ENCODE assay signal across 14 cellular contexts in genomic region chr10:101007915-101008822, GRCh38. TPM values are rescaled to one million over a fixed set of nuclear protein-coding genes. Genes with fewer than 3 reads are reported as not detected.
DNase-seq lines count a peak whose midpoint lies in the region; ATAC-seq, FAIRE-seq and TF ChIP-seq lines count a peak whose summit lies in the region.
"Had no signal": no experiment of that assay in that cellular context is flagged by ENCODE, and none has a peak within 500 bp of the region (broad histone marks: within the 10 kb centered on the region; RNA-seq: fewer than 3 reads in every experiment).

No MANE protein-coding gene starts in this region.

- DNase-seq in HepG2 (ENCODE audit: low spot score): no peak
- no peak for DNase-seq in right lobe of liver
- DNase-seq in esophagus muscularis mucosa (ENCODE audit: extremely low spot score): no peak
- DNase-seq in nucleus accumbens (lab: John Stamatoyannopoulos, UW): peak in 41 of 56 donors; percentile 20 to 81 (median 59)
- DNase-seq in AML-193 (lab: John Stamatoyannopoulos, UW): no peak
- no peak for DNase-seq in glomerular visceral epithelial cell (ENCODE audit: extremely low spot score)
- DNase-seq: activated CD4-positive, alpha-beta T cell treated with anti-CD3 and anti-CD28 coated beads for 48 hours; activated T-cell treated with anti-CD3 and anti-CD28 coated beads, Interleukin-2, amount 50 U/mL, for 72 hours; naive thymus-derived CD4-positive, alpha-beta T cell; PC-9 had no signal

- peaks cover 14 to 33% of the 10 kb centered on the region in 2 experiments; a peak in 4 of 5 replicates for H3K36me3 ChIP-seq in HepG2 (replicated peaks in 1 of 2; ENCODE audit: control insufficient read depth in 1 of 2, insufficient read depth in 2 of 2, low read length in 2 of 2)
- H3K36me3 ChIP-seq in right lobe of liver: no peaks in the 10 kb centered on the region
- peaks cover 16 to 44% (median 42%) of the 10 kb centered on the region in 4 donors for H3K36me3 ChIP-seq in esophagus muscularis mucosa

- no peak overlapping the region for H3K4me3 ChIP-seq in HepG2 (replicated peaks in 1 of 3; ENCODE audit: insufficient read depth in 1 of 3, low read depth in 2 of 3, low read length in 3 of 3)
- no peak overlapping the region for H3K4me3 ChIP-seq in right lobe of liver
- no peak overlapping the region for H3K4me3 ChIP-seq in esophagus muscularis mucosa
- H3K4me3 ChIP-seq: PC-9, skin epidermis had no signal

- FAIRE-seq in HepG2 (lab: Jason Lieb, UNC): no peak
- FAIRE-seq: kidney had no signal

- H4K20me1 ChIP-seq in HepG2 (ENCODE audit: insufficient read depth, low read length): no peaks in the 10 kb centered on the region

- peak overlapping the region; percentile 73 for H3K27ac ChIP-seq in HepG2 (ENCODE audit: extremely low read length, insufficient read depth, low read length)
- H3K27ac ChIP-seq in right lobe of liver: no peak overlapping the region
- H3K27ac ChIP-seq in esophagus muscularis mucosa (replicated peaks in 1 of 4): peak overlapping the region; percentile 22 to 100 (median 60)
- H3K27ac ChIP-seq: PC-9 had no signal

- no peak overlapping the region for H2AFZ ChIP-seq in HepG2 (ENCODE audit: low read length)
- H2AFZ ChIP-seq: PC-9 had no signal

- H3K27me3 ChIP-seq in HepG2 (ENCODE audit: control insufficient read depth in 1 of 2, insufficient read depth in 2 of 2, low read length in 2 of 2) (no peaks in the 10 kb centered on the region), right lobe of liver (no peaks in the 10 kb centered on the region), esophagus muscularis mucosa (no peaks in the 10 kb centered on the region)

- TF ChIP-seq CTCF in HepG2 (CRISPR knock-in tag; IDR thresholded peaks at IDR 0.05) (no peak), right lobe of liver (IDR thresholded peaks at IDR 0.05) (no peak), esophagus muscularis mucosa (IDR thresholded peaks at IDR 0.05) (no peak)

- H3K9ac ChIP-seq in HepG2 (ENCODE audit: insufficient read depth, low read depth, low read length): 0 out of 2 replicates have a peak overlapping the region, but pooled peaks have one; percentile 43

- intact Hi-C loops in HepG2 (cut with micrococcal nuclease; ENCODE audit: unreplicated experiment): no loop called here
- intact Hi-C loops in right lobe of liver (cut with DNase I): loop anchor here in 1 of 2 donors (10.0 kb wide), 1 partner anchor 343 kb away; no protein-coding TSS in a partner anchor
- intact Hi-C loops in esophagus muscularis mucosa (cut with DNase I): no loop called here

- peaks cover 62% of the 10 kb centered on the region for H3K4me1 ChIP-seq in HepG2 (ENCODE audit: insufficient read depth, low read length)
- H3K4me1 ChIP-seq in right lobe of liver: peaks cover 0 to 5% (median 0%) of the 10 kb centered on the region in 4 donors
- peaks cover 48 to 77% (median 64%) of the 10 kb centered on the region in 4 donors for H3K4me1 ChIP-seq in esophagus muscularis mucosa

- CTCF ChIA-PET in HepG2 (lab: Yijun Ruan, JAX; ENCODE audit: low intra/inter-chr PET ratio, low total read pairs): no interaction called here

- WGBS in HepG2 (ENCODE audit: low lambda C conversion rate): 78% methylated on average over 8 of the region's 13 CpGs
- WGBS in right lobe of liver (ENCODE audit: insufficient coverage, low coverage, low lambda C conversion rate, missing lambda C conversion rate): 46% methylated on average over 6 of the region's 13 CpGs
- 65% methylated on average over 11 of the region's 13 CpGs for WGBS in esophagus muscularis mucosa

- TF ChIP-seq RAD21 in HepG2 (CRISPR knock-in tag; IDR thresholded peaks at IDR 0.05): no peak

- TF ChIP-seq EP300 in HepG2 (IDR thresholded peaks at IDR 0.05; ENCODE audit: low read depth in 2 of 2, low read length in 2 of 2) (no peak), HepG2 (CRISPR knock-in tag; IDR thresholded peaks at IDR 0.05; ENCODE audit: borderline replicate concordance) (no peak), esophagus muscularis mucosa (IDR thresholded peaks at IDR 0.05) (no peak)

- in situ Hi-C loops in HepG2 (cut with HindIII; ENCODE audit: extremely low pct_ligation_motif_present, low pct_unique_long_range_greater_than_20kb): no loop called here

- no peaks in the 10 kb centered on the region for H3K9me3 ChIP-seq in HepG2 (ENCODE audit: low read length)
- H3K9me3 ChIP-seq in right lobe of liver: no peaks in the 10 kb centered on the region
- no peaks in the 10 kb centered on the region for H3K9me3 ChIP-seq in esophagus muscularis mucosa

- POLR2A ChIA-PET in HepG2 (lab: Yijun Ruan, JAX): interaction anchor here (0.8 to 7.1 kb wide), 3 partner anchors 9 to 23 kb away, joined by 3 to 124 read pairs (median 3); partner anchors contain the start of genes LZTS2, MRPL43 and TWNK

- BruUV-seq in HepG2 (replicated peaks; lab: Mats Ljungman, UMichigan): no TSS peak

- no peak for ATAC-seq in HepG2
- ATAC-seq in right lobe of liver: no peak
- ATAC-seq in HG02885 (IDR thresholded peaks at IDR 0.05; ENCODE audit: poor library complexity, unreplicated experiment): no peak
- ATAC-seq in HG03175 (IDR thresholded peaks at IDR 0.05; ENCODE audit: unreplicated experiment): no peak
- ATAC-seq: activated T-cell treated with anti-CD3 and anti-CD28 coated beads, Interleukin-2, amount 50 U/mL, for 72 hours; naive thymus-derived CD4-positive, alpha-beta T cell had no signal

- peak overlapping the region; percentile 61; the same call in 1 of the 2 replicates for H3K4me2 ChIP-seq in HepG2 (ENCODE audit: low read depth, low read length)
- H3K4me2 ChIP-seq: PC-9 had no signal

- peaks cover 2% of the 10 kb centered on the region for H3K79me2 ChIP-seq in HepG2 (ENCODE audit: insufficient read depth, low read length)

- TF ChIP-seq POLR2A in HepG2 (IDR thresholded peaks at IDR 0.05; ENCODE audit: insufficient read depth in 1 of 2, low read depth in 2 of 2, low read length in 2 of 2) (peak in 1 of 2 experiments; percentile 16; a peak in 1 of 4 replicates), right lobe of liver (IDR thresholded peaks at IDR 0.05) (no peak), esophagus muscularis mucosa (IDR thresholded peaks at IDR 0.05; ENCODE audit: low read depth) (no peak)

RNA-seq across cellular contexts. Expression of gene LZTS2, which starts 8.6 kb away (rescaled TPM):
- total RNA-seq in HepG2 (2016; rRNA removed; fragmentation: Illumina TruSeq; extraction: Trizol) (60.7 and 65.6 TPM in 2 replicates), right lobe of liver (10 to 100 TPM in 3 of 6 experiments, 1 to 10 TPM in 3; 5.6 to 17.5 (median 11.0) TPM), esophagus muscularis mucosa (100 to 1,000 TPM in 3 of 4 donors, 10 to 100 TPM in 1; 90.5 to 209 (median 162) TPM)
- 18.8 and 19.1 TPM in 2 replicates for total RNA-seq in HepG2 (2016; cell fraction: cytosol; rRNA removed; fragmentation: Illumina TruSeq; extraction: Trizol; ENCODE audit: low read depth)
- 46.9 and 70.8 TPM in 2 replicates for total RNA-seq in HepG2 (2016; cell fraction: insoluble cytoplasmic fraction; rRNA removed; fragmentation: Illumina TruSeq; extraction: Trizol)
- 50.4 and 56.7 TPM in 2 replicates for total RNA-seq in HepG2 (2016; cell fraction: membrane; rRNA removed; fragmentation: Illumina TruSeq; extraction: Trizol)
- total RNA-seq in HepG2 (2016; cell fraction: nucleus; rRNA removed; fragmentation: Illumina TruSeq; extraction: Trizol): 40.4 and 47.3 TPM in 2 replicates
- 43.6 and 59.7 TPM in 2 replicates for polyA plus RNA-seq in HepG2 (2011; rRNA removed)
- 25.3 and 50.1 TPM in 2 replicates for polyA plus RNA-seq in HepG2 (2011; cell fraction: cytosol; rRNA removed)
- polyA plus RNA-seq in HepG2 (2011; cell fraction: nucleus; rRNA removed): 161 and 196 TPM in 2 replicates
- polyA plus RNA-seq in HepG2 (2012): 24.4 and 29.3 TPM in 2 replicates
- 14.3 and 15.4 TPM in 2 replicates for polyA plus RNA-seq in HepG2 (2016; cell fraction: cytosol; fragmentation: Illumina TruSeq; extraction: Trizol; ENCODE audit: low read depth)
- 44.9 and 56.6 TPM in 2 replicates for polyA plus RNA-seq in HepG2 (2016; cell fraction: insoluble cytoplasmic fraction; fragmentation: Illumina TruSeq; extraction: Trizol; ENCODE audit: low read depth)
- polyA plus RNA-seq in HepG2 (2016; cell fraction: membrane; fragmentation: Illumina TruSeq; extraction: Trizol; ENCODE audit: low read depth): 34.1 and 38.8 TPM in 2 replicates
- 112 and 124 TPM in 2 replicates for polyA plus RNA-seq in HepG2 (2016; cell fraction: nucleus; fragmentation: Illumina TruSeq; extraction: Trizol; ENCODE audit: insufficient read depth, low read depth)
- 19.0 and 76.7 TPM in 2 replicates for polyA minus RNA-seq in HepG2 (2011; rRNA and poly(A)+ RNA removed; ENCODE audit: low replicate concordance)
- 27.9 and 32.8 TPM in 2 replicates for polyA minus RNA-seq in HepG2 (2011; cell fraction: cytosol; rRNA and poly(A)+ RNA removed)
- polyA minus RNA-seq in HepG2 (2011; cell fraction: nucleus; rRNA and poly(A)+ RNA removed): 19.3 and 19.8 TPM in 2 replicates

RNA-seq across cellular contexts. Expression of gene TWNK, which starts 20.8 kb away (rescaled TPM):
- total RNA-seq in HepG2 (2016; rRNA removed; fragmentation: Illumina TruSeq; extraction: Trizol) (16.5 and 21.9 TPM in 2 replicates), right lobe of liver (1 to 10 TPM; 2.9 to 8.4 (median 4.6) TPM), esophagus muscularis mucosa (10 to 100 TPM in 2 of 4 donors, 1 to 10 TPM in 2; 3.7 to 11.1 (median 9.0) TPM)
- total RNA-seq in HepG2 (2016; cell fraction: cytosol; rRNA removed; fragmentation: Illumina TruSeq; extraction: Trizol; ENCODE audit: low read depth): 3.7 and 4.5 TPM in 2 replicates
- total RNA-seq in HepG2 (2016; cell fraction: insoluble cytoplasmic fraction; rRNA removed; fragmentation: Illumina TruSeq; extraction: Trizol): 18.6 and 19.4 TPM in 2 replicates
- total RNA-seq in HepG2 (2016; cell fraction: membrane; rRNA removed; fragmentation: Illumina TruSeq; extraction: Trizol): 11.4 and 11.5 TPM in 2 replicates
- 13.4 and 14.8 TPM in 2 replicates for total RNA-seq in HepG2 (2016; cell fraction: nucleus; rRNA removed; fragmentation: Illumina TruSeq; extraction: Trizol)
- 10.7 and 14.1 TPM in 2 replicates for polyA plus RNA-seq in HepG2 (2011; rRNA removed)
- polyA plus RNA-seq in HepG2 (2011; cell fraction: cytosol; rRNA removed): 10.2 and 12.5 TPM in 2 replicates
- polyA plus RNA-seq in HepG2 (2011; cell fraction: nucleus; rRNA removed): 17.6 and 19.3 TPM in 2 replicates
- polyA plus RNA-seq in HepG2 (2012): 16.5 and 20.2 TPM in 2 replicates
- polyA plus RNA-seq in HepG2 (2016; cell fraction: cytosol; fragmentation: Illumina TruSeq; extraction: Trizol; ENCODE audit: low read depth): 2.6 and 3.0 TPM in 2 replicates
- polyA plus RNA-seq in HepG2 (2016; cell fraction: insoluble cytoplasmic fraction; fragmentation: Illumina TruSeq; extraction: Trizol; ENCODE audit: low read depth): 22.1 and 23.7 TPM in 2 replicates
- 8.2 and 8.4 TPM in 2 replicates for polyA plus RNA-seq in HepG2 (2016; cell fraction: membrane; fragmentation: Illumina TruSeq; extraction: Trizol; ENCODE audit: low read depth)
- polyA plus RNA-seq in HepG2 (2016; cell fraction: nucleus; fragmentation: Illumina TruSeq; extraction: Trizol; ENCODE audit: insufficient read depth, low read depth): 39.8 and 46.5 TPM in 2 replicates
- 12.7 and 32.5 TPM in 2 replicates for polyA minus RNA-seq in HepG2 (2011; rRNA and poly(A)+ RNA removed; ENCODE audit: low replicate concordance)
- 4.7 and 5.5 TPM in 2 replicates for polyA minus RNA-seq in HepG2 (2011; cell fraction: cytosol; rRNA and poly(A)+ RNA removed)
- 14.2 and 14.9 TPM in 2 replicates for polyA minus RNA-seq in HepG2 (2011; cell fraction: nucleus; rRNA and poly(A)+ RNA removed)

RNA-seq across cellular contexts. Expression of gene MRPL43, which starts 20.9 kb away (rescaled TPM):
- 68.8 and 71.0 TPM in 2 replicates for total RNA-seq in HepG2 (2016; rRNA removed; fragmentation: Illumina TruSeq; extraction: Trizol)
- total RNA-seq in HepG2 (2016; cell fraction: cytosol; rRNA removed; fragmentation: Illumina TruSeq; extraction: Trizol; ENCODE audit: low read depth): 32.4 and 32.8 TPM in 2 replicates
- 65.7 and 69.8 TPM in 2 replicates for total RNA-seq in HepG2 (2016; cell fraction: insoluble cytoplasmic fraction; rRNA removed; fragmentation: Illumina TruSeq; extraction: Trizol)
- total RNA-seq in HepG2 (2016; cell fraction: membrane; rRNA removed; fragmentation: Illumina TruSeq; extraction: Trizol): 46.1 and 51.6 TPM in 2 replicates
- total RNA-seq in HepG2 (2016; cell fraction: nucleus; rRNA removed; fragmentation: Illumina TruSeq; extraction: Trizol): 31.2 and 37.2 TPM in 2 replicates
- 73.7 and 79.1 TPM in 2 replicates for polyA plus RNA-seq in HepG2 (2011; rRNA removed)
- polyA plus RNA-seq in HepG2 (2011; cell fraction: cytosol; rRNA removed): 71.0 and 107 TPM in 2 replicates
- 91.9 and 106 TPM in 2 replicates for polyA plus RNA-seq in HepG2 (2011; cell fraction: nucleus; rRNA removed)
- 53.0 and 55.5 TPM in 2 replicates for polyA plus RNA-seq in HepG2 (2012)
- 35.2 and 41.6 TPM in 2 replicates for polyA plus RNA-seq in HepG2 (2016; cell fraction: cytosol; fragmentation: Illumina TruSeq; extraction: Trizol; ENCODE audit: low read depth)
- polyA plus RNA-seq in HepG2 (2016; cell fraction: insoluble cytoplasmic fraction; fragmentation: Illumina TruSeq; extraction: Trizol; ENCODE audit: low read depth): 87.4 and 92.0 TPM in 2 replicates
- polyA plus RNA-seq in HepG2 (2016; cell fraction: membrane; fragmentation: Illumina TruSeq; extraction: Trizol; ENCODE audit: low read depth): 50.3 and 58.0 TPM in 2 replicates
- polyA plus RNA-seq in HepG2 (2016; cell fraction: nucleus; fragmentation: Illumina TruSeq; extraction: Trizol; ENCODE audit: insufficient read depth, low read depth): 72.1 and 80.1 TPM in 2 replicates
- 42.1 and 55.4 TPM in 2 replicates for polyA minus RNA-seq in HepG2 (2011; rRNA and poly(A)+ RNA removed; ENCODE audit: low replicate concordance)
- 21.1 and 28.5 TPM in 2 replicates for polyA minus RNA-seq in HepG2 (2011; cell fraction: cytosol; rRNA and poly(A)+ RNA removed)
- 14.3 and 15.8 TPM in 2 replicates for polyA minus RNA-seq in HepG2 (2011; cell fraction: nucleus; rRNA and poly(A)+ RNA removed)
- total RNA-seq in right lobe of liver: 10 to 100 TPM; 37.0 to 73.5 (median 45.0) TPM
- total RNA-seq in esophagus muscularis mucosa: 10 to 100 TPM; 54.4 to 98.8 (median 82.4) TPM

RNA-seq across cellular contexts. Expression of gene PDZD7, which starts 22.8 kb away (rescaled TPM):
- total RNA-seq in HepG2 (2016; rRNA removed; fragmentation: Illumina TruSeq; extraction: Trizol) (0.60 and 0.73 TPM in 2 replicates), right lobe of liver (under 1 TPM in 5 of 6 experiments, not detected in 1; 0.15 to 0.50 (median 0.20) TPM), esophagus muscularis mucosa (under 1 TPM; under 0.01 to 0.75 (median 0.39) TPM)
- total RNA-seq in HepG2 (2016; cell fraction: cytosol; rRNA removed; fragmentation: Illumina TruSeq; extraction: Trizol; ENCODE audit: low read depth): 0.51 and 0.62 TPM in 2 replicates
- total RNA-seq in HepG2 (2016; cell fraction: insoluble cytoplasmic fraction; rRNA removed; fragmentation: Illumina TruSeq; extraction: Trizol): 0.42 and 1.1 TPM in 2 replicates
- total RNA-seq in HepG2 (2016; cell fraction: membrane; rRNA removed; fragmentation: Illumina TruSeq; extraction: Trizol): 0.40 and 0.65 TPM in 2 replicates
- 1.1 and 1.3 TPM in 2 replicates for total RNA-seq in HepG2 (2016; cell fraction: nucleus; rRNA removed; fragmentation: Illumina TruSeq; extraction: Trizol)
- 0.58 and 0.78 TPM in 2 replicates for polyA plus RNA-seq in HepG2 (2011; rRNA removed)
- polyA plus RNA-seq in HepG2 (2011; cell fraction: cytosol; rRNA removed): 0.42 TPM in 2 replicates
- polyA plus RNA-seq in HepG2 (2011; cell fraction: nucleus; rRNA removed): 3.9 and 4.2 TPM in 2 replicates
- polyA plus RNA-seq in HepG2 (2012): 1.4 and 1.9 TPM in 2 replicates
- 0.14 and 0.16 TPM in 2 replicates for polyA plus RNA-seq in HepG2 (2016; cell fraction: cytosol; fragmentation: Illumina TruSeq; extraction: Trizol; ENCODE audit: low read depth)
- 0.49 and 0.68 TPM in 2 replicates for polyA plus RNA-seq in HepG2 (2016; cell fraction: insoluble cytoplasmic fraction; fragmentation: Illumina TruSeq; extraction: Trizol; ENCODE audit: low read depth)
- polyA plus RNA-seq in HepG2 (2016; cell fraction: membrane; fragmentation: Illumina TruSeq; extraction: Trizol; ENCODE audit: low read depth): 0.29 and 0.30 TPM in 2 replicates
- polyA plus RNA-seq in HepG2 (2016; cell fraction: nucleus; fragmentation: Illumina TruSeq; extraction: Trizol; ENCODE audit: insufficient read depth, low read depth): 1.2 and 1.4 TPM in 2 replicates
- 1.4 and 3.3 TPM in 2 replicates for polyA minus RNA-seq in HepG2 (2011; rRNA and poly(A)+ RNA removed; ENCODE audit: low replicate concordance)
- 0.49 TPM in 1 of 2 replicates, not detected in the other for polyA minus RNA-seq in HepG2 (2011; cell fraction: cytosol; rRNA and poly(A)+ RNA removed)
- 1.2 and 1.3 TPM in 2 replicates for polyA minus RNA-seq in HepG2 (2011; cell fraction: nucleus; rRNA and poly(A)+ RNA removed)

RNA-seq across cellular contexts. Expression of gene SFXN3, which starts 22.9 kb away (rescaled TPM):
- total RNA-seq in HepG2 (2016; rRNA removed; fragmentation: Illumina TruSeq; extraction: Trizol) (11.9 and 16.8 TPM in 2 replicates), right lobe of liver (10 to 100 TPM in 2 of 6 experiments, 1 to 10 TPM in 4; 4.0 to 17.0 (median 7.6) TPM), esophagus muscularis mucosa (10 to 100 TPM; 40.9 to 95.5 (median 76.1) TPM)
- total RNA-seq in HepG2 (2016; cell fraction: cytosol; rRNA removed; fragmentation: Illumina TruSeq; extraction: Trizol; ENCODE audit: low read depth): 2.4 and 4.1 TPM in 2 replicates
- 10.6 and 15.0 TPM in 2 replicates for total RNA-seq in HepG2 (2016; cell fraction: insoluble cytoplasmic fraction; rRNA removed; fragmentation: Illumina TruSeq; extraction: Trizol)
- total RNA-seq in HepG2 (2016; cell fraction: membrane; rRNA removed; fragmentation: Illumina TruSeq; extraction: Trizol): 9.3 and 10.0 TPM in 2 replicates
- 18.9 and 21.6 TPM in 2 replicates for total RNA-seq in HepG2 (2016; cell fraction: nucleus; rRNA removed; fragmentation: Illumina TruSeq; extraction: Trizol)
- polyA plus RNA-seq in HepG2 (2011; rRNA removed): 71.5 and 86.1 TPM in 2 replicates
- polyA plus RNA-seq in HepG2 (2011; cell fraction: cytosol; rRNA removed): 38.5 and 39.6 TPM in 2 replicates
- polyA plus RNA-seq in HepG2 (2011; cell fraction: nucleus; rRNA removed): 337 and 354 TPM in 2 replicates
- polyA plus RNA-seq in HepG2 (2012): 24.0 and 38.4 TPM in 2 replicates
- polyA plus RNA-seq in HepG2 (2016; cell fraction: cytosol; fragmentation: Illumina TruSeq; extraction: Trizol; ENCODE audit: low read depth): 3.0 and 4.5 TPM in 2 replicates
- polyA plus RNA-seq in HepG2 (2016; cell fraction: insoluble cytoplasmic fraction; fragmentation: Illumina TruSeq; extraction: Trizol; ENCODE audit: low read depth): 14.7 and 15.8 TPM in 2 replicates
- polyA plus RNA-seq in HepG2 (2016; cell fraction: membrane; fragmentation: Illumina TruSeq; extraction: Trizol; ENCODE audit: low read depth): 9.2 and 10.1 TPM in 2 replicates
- polyA plus RNA-seq in HepG2 (2016; cell fraction: nucleus; fragmentation: Illumina TruSeq; extraction: Trizol; ENCODE audit: insufficient read depth, low read depth): 49.5 and 57.7 TPM in 2 replicates
- 78.6 and 219 TPM in 2 replicates for polyA minus RNA-seq in HepG2 (2011; rRNA and poly(A)+ RNA removed; ENCODE audit: low replicate concordance)
- polyA minus RNA-seq in HepG2 (2011; cell fraction: cytosol; rRNA and poly(A)+ RNA removed): 20.9 and 30.7 TPM in 2 replicates
- polyA minus RNA-seq in HepG2 (2011; cell fraction: nucleus; rRNA and poly(A)+ RNA removed): 46.2 and 58.2 TPM in 2 replicates

Comparison
In these comparisons a context has a peak if more than half of its experiments do, and no peak if none do; other contexts are left out.
1. H3K27ac ChIP-seq: peak in HepG2 (single experiment) and esophagus muscularis mucosa (4 of 4); none in right lobe of liver (0 of 3).
2. DNase-seq: peak in nucleus accumbens (41 of 56); none in HepG2 (single experiment), right lobe of liver (0 of 3), esophagus muscularis mucosa (single experiment), AML-193 (0 of 2) and glomerular visceral epithelial cell (single experiment).